In genomic region chr1:183205196-183205781, GRCh38 we compare ENCODE assay signal across 15 cellular contexts. TPM values are rescaled to one million over a fixed set of nuclear protein-coding genes. Genes with fewer than 3 reads are reported as not detected.
DNase-seq lines count a peak whose midpoint lies in the region; ATAC-seq and TF ChIP-seq lines count a peak whose summit lies in the region.
"Had no signal": no experiment of that assay in that cellular context is flagged by ENCODE, and none has a peak within 500 bp of the region (broad histone marks: within the 10 kb centered on the region; RNA-seq: fewer than 3 reads in every experiment).

No MANE protein-coding gene starts in this region.

- no peaks in the 10 kb centered on the region for H3K9me3 ChIP-seq in right atrium auricular region
- no peaks in the 10 kb centered on the region for H3K9me3 ChIP-seq in effector memory CD4-positive, alpha-beta T cell (ENCODE audit: control insufficient read depth, low read length)
- H3K9me3 ChIP-seq: A549, spleen had no signal

- intact Hi-C loops in Right ventricle myocardium superior (cut with DNase I), result no loop called here

- no peaks in the 10 kb centered on the region for H3K27me3 ChIP-seq in right atrium auricular region
- no peaks in the 10 kb centered on the region for H3K27me3 ChIP-seq in effector memory CD4-positive, alpha-beta T cell (replicated peaks; ENCODE audit: control insufficient read depth, insufficient read depth, low read length, poor library complexity, severe bottlenecking)

- ATAC-seq in Right ventricle myocardium superior (ENCODE audit: poor library complexity) (peak; percentile 75), GM19452 (IDR thresholded peaks at IDR 0.05; ENCODE audit: unreplicated experiment) (no peak), GM21423 (IDR thresholded peaks at IDR 0.05; ENCODE audit: unreplicated experiment) (no peak)
- ATAC-seq: A549 had no signal

- H3K4me1 ChIP-seq in right atrium auricular region, result no peaks in the 10 kb centered on the region
- no peaks in the 10 kb centered on the region for H3K4me1 ChIP-seq in effector memory CD4-positive, alpha-beta T cell (ENCODE audit: control insufficient read depth, insufficient read depth, low read length, poor library complexity, severe bottlenecking)
- H3K4me1 ChIP-seq: spleen had no signal

- no peak for TF ChIP-seq CTCF in right atrium auricular region (IDR thresholded peaks at IDR 0.05)

- H3K4me3 ChIP-seq in right atrium auricular region, result no peak overlapping the region
- no peak overlapping the region for H3K4me3 ChIP-seq in effector memory CD4-positive, alpha-beta T cell (ENCODE audit: insufficient read depth, low read depth, low read length, poor library complexity, severe bottlenecking)
- H3K4me3 ChIP-seq: A549, spleen had no signal

- DNase-seq in Right ventricle myocardium superior (no peak), right atrium auricular region (ENCODE audit: low spot score) (no peak), fibroblast of gingiva (ENCODE audit: low read depth) (peak; percentile 96), myocyte (ENCODE audit: low read depth) (peak; percentile 73)
- DNase-seq in stimulated activated CD4-positive, alpha-beta T cell treated with anti-CD3 and anti-CD28 coated beads, Interleukin-2, amount 100 ng/mL, for 24 hours, result no peak
- DNase-seq in effector memory CD4-positive, alpha-beta T cell, result no peak
- DNase-seq: activated CD4-positive, alpha-beta T cell treated with anti-CD3 and anti-CD28 coated beads, Interleukin-2, amount 10 ng/mL, durations not matched to agents 24 days and 14 days; foreskin melanocyte; GOT3; spleen; trophoblast cell had no signal

- no peak overlapping the region for H3K27ac ChIP-seq in right atrium auricular region
- no peak overlapping the region for H3K27ac ChIP-seq in effector memory CD4-positive, alpha-beta T cell (ENCODE audit: insufficient read depth, low read length, poor library complexity, severe bottlenecking)
- H3K27ac ChIP-seq: A549, spleen had no signal

- no peaks in the 10 kb centered on the region for H3K36me3 ChIP-seq in right atrium auricular region
- no peaks in the 10 kb centered on the region for H3K36me3 ChIP-seq in effector memory CD4-positive, alpha-beta T cell (ENCODE audit: control insufficient read depth, insufficient read depth, low read length)
- H3K36me3 ChIP-seq: spleen had no signal

RNA-seq across cellular contexts. Expression of gene LAMC2, which starts 19.2 kb away (rescaled TPM):
- total RNA-seq in Right ventricle myocardium superior (4.0 TPM), right atrium auricular region (1 to 10 TPM; 2.6 to 4.9 TPM), myocyte (1.7 and 2.3 TPM in 2 replicates)
- polyA plus RNA-seq in myocyte (2012), result 1.3 TPM
- total RNA-seq: neural crest cell had no signal

Comparison
In these comparisons a context has a peak if more than half of its experiments do, and no peak if none do; other contexts are left out.
1. DNase-seq: peak in fibroblast of gingiva (single experiment) and myocyte (single experiment); none in Right ventricle myocardium superior (single experiment), right atrium auricular region (single experiment), stimulated activated CD4-positive, alpha-beta T cell treated with anti-CD3 and anti-CD28 coated beads, Interleukin-2, amount 100 ng/mL, for 24 hours (0 of 2) and effector memory CD4-positive, alpha-beta T cell (0 of 3).